ENCODE assay signal across 8 cellular contexts in the genomic region with DNA sequence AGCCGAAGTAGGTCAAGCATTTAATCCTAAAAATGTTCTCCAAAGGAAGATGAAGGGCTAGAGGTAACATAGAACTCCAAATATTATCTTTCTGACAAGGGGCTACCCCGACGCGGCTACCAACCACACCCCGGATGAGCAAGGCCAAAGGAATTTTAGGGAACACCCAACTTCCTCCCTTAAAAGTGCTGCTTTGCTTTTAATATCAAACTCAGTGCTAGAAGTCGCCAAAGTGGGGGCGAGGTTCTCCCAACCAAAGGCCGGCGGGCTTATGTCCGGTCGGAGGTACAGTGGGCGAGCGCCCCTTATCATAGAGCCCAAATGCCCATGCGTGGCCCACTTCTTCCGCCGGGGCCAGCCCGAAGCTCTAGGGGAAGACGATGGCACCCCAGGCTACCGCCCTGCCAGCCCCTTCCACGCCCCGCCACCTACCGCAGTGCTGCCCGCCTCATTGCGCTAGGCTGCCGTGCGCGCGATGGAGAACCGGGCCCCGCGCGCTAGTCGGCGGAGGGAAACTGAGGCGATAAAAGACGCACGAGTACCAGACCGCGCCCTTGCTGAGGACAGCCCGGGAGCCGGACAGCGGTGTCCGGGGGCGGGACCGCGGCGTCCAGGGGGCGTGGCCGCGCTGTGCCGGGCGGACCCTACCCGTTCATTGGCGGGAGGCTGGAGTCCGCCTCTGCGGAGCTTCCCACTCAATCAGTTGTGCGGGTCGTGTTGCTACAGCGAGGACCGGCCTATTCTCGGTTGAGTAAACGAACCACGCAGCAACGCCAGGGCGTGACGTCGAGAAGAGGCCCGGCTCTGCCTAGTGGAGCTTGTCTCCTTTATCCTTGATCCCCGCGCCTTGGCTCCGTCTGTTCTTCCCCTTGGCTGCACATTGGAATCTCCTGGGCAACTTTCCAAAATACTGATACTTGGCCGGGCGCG. TPM values are rescaled to one million over a fixed set of nuclear protein-coding genes. Genes with fewer than 3 reads are reported as not detected.
DNase-seq lines count a peak whose midpoint lies in the region; ATAC-seq, FAIRE-seq and TF ChIP-seq lines count a peak whose summit lies in the region.

A gene with protein sequence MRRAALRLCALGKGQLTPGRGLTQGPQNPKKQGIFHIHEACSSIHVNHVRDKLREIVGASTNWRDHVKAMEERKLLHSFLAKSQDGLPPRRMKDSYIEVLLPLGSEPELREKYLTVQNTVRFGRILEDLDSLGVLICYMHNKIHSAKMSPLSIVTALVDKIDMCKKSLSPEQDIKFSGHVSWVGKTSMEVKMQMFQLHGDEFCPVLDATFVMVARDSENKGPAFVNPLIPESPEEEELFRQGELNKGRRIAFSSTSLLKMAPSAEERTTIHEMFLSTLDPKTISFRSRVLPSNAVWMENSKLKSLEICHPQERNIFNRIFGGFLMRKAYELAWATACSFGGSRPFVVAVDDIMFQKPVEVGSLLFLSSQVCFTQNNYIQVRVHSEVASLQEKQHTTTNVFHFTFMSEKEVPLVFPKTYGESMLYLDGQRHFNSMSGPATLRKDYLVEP (minus strand): TSS at position 584 of the 930 bp plus-strand sequence. CDS start 132 bp downstream, at position 452.

- TF ChIP-seq CTCF in HepG2 (CRISPR knock-in tag; IDR thresholded peaks at IDR 0.05) = peak; percentile 3; the same call in 1 of the 2 replicates

- TF ChIP-seq RAD21 in HepG2 (CRISPR knock-in tag; IDR thresholded peaks at IDR 0.05) = no peak

- H3K27ac ChIP-seq in HepG2 (ENCODE audit: extremely low read length, insufficient read depth, low read length) = peak within 1 kb of the TSS; percentile 62

- H3K36me3 ChIP-seq in HepG2 (replicated peaks in 1 of 2; ENCODE audit: control insufficient read depth in 1 of 2, insufficient read depth in 2 of 2, low read length in 2 of 2) = no peaks in the 10 kb centered on the region

- peak; percentile 96 for ATAC-seq in GM18868 (IDR thresholded peaks at IDR 0.05; ENCODE audit: unreplicated experiment)
- ATAC-seq in HG03103 (IDR thresholded peaks at IDR 0.05; ENCODE audit: low read depth, unreplicated experiment) = peak; percentile 95
- peak; percentile 98 for ATAC-seq in HepG2

- H3K27me3 ChIP-seq in HepG2 (ENCODE audit: control insufficient read depth in 1 of 2, insufficient read depth in 2 of 2, low read length in 2 of 2) = no peaks in the 10 kb centered on the region

- peak within 1 kb of the TSS; percentile 79 for H3K4me3 ChIP-seq in HepG2 (replicated peaks in 1 of 3; ENCODE audit: insufficient read depth in 1 of 3, low read depth in 2 of 3, low read length in 3 of 3)

- peak within 1 kb of the TSS; percentile 73 for H3K4me2 ChIP-seq in HepG2 (ENCODE audit: low read depth, low read length)

- POLR2A ChIA-PET in HepG2 (lab: Yijun Ruan, JAX) = interaction anchor here (0.7 to 1.6 kb wide), 10 partner anchors 14 to 312 kb away, joined by 3 to 12 read pairs (median 4); a partner anchor contains a TSS

- peaks cover 33% of the 10 kb centered on the region for H3K79me2 ChIP-seq in HepG2 (ENCODE audit: insufficient read depth, low read length)

- peak within 1 kb of the TSS; percentile 72 for H3K9ac ChIP-seq in HepG2 (ENCODE audit: insufficient read depth, low read depth, low read length)

- TSS peak; percentile 88 for BruUV-seq in HepG2 (replicated peaks; lab: Mats Ljungman, UMichigan)

- peak; percentile 48 to 64 for TF ChIP-seq POLR2A in HepG2 (IDR thresholded peaks at IDR 0.05; ENCODE audit: insufficient read depth in 1 of 2, low read depth in 2 of 2, low read length in 2 of 2)

- DNase-seq in AG08395 (ENCODE audit: low spot score) (peak; percentile 89), NCI-H526 (lab: John Stamatoyannopoulos, UW) (peak; percentile 86 to 94), dermis blood vessel endothelial cell (peak; percentile 96), HepG2 (ENCODE audit: low spot score) (peak; percentile 88)
- DNase-seq in activated CD4-positive, alpha-beta T cell treated with anti-CD3 and anti-CD28 coated beads, Interleukin-2, amount 50 U/mL, for 1 hour = peak; percentile 46
- DNase-seq in stimulated activated CD4-positive, alpha-beta T cell treated with anti-CD3 and anti-CD28 coated beads, Interleukin-2, amount 100 ng/mL, for 48 hours = peak; percentile 57 to 61

- CTCF ChIA-PET in HepG2 (lab: Yijun Ruan, JAX; ENCODE audit: low intra/inter-chr PET ratio, low total read pairs) = no interaction called here

- no peaks in the 10 kb centered on the region for H4K20me1 ChIP-seq in HepG2 (ENCODE audit: insufficient read depth, low read length)

- 2% methylated on average over 8 of the region's 74 CpGs for WGBS in HepG2 (ENCODE audit: low lambda C conversion rate)

- H2AFZ ChIP-seq in HepG2 (ENCODE audit: low read length) = no peak within 1 kb of the TSS

- intact Hi-C loops in HepG2 (cut with micrococcal nuclease; ENCODE audit: unreplicated experiment) = no loop called here

- no peaks in the 10 kb centered on the region for H3K9me3 ChIP-seq in HepG2 (ENCODE audit: low read length)

- peak; percentile 96 for FAIRE-seq in HepG2 (lab: Jason Lieb, UNC)

- TF ChIP-seq EP300 in HepG2 (IDR thresholded peaks at IDR 0.05; ENCODE audit: low read depth in 2 of 2, low read length in 2 of 2) (no peak), HepG2 (CRISPR knock-in tag; IDR thresholded peaks at IDR 0.05; ENCODE audit: borderline replicate concordance) (no peak)

- in situ Hi-C loops in HepG2 (cut with HindIII; ENCODE audit: extremely low pct_ligation_motif_present, low pct_unique_long_range_greater_than_20kb) = no loop called here

- H3K4me1 ChIP-seq in HepG2 (ENCODE audit: insufficient read depth, low read length) = peaks cover 10% of the 10 kb centered on the region; the same call in 1 of the 2 replicates

TF ChIP-seq in HepG2, 621 proteins besides CTCF, POLR2A, EP300 and RAD21 (continues in another document):
- TF ChIP-seq TRIM24 (CRISPR knock-in tag; IDR thresholded peaks at IDR 0.05) (no peak), ZFP37 (CRISPR knock-in tag; IDR thresholded peaks at IDR 0.05; ENCODE audit: borderline replicate concordance) (no peak), ZNF629 (CRISPR knock-in tag; conservative IDR thresholded peaks at IDR 0.05) (no peak), ARID2 (CRISPR knock-in tag; IDR thresholded peaks at IDR 0.05; ENCODE audit: borderline replicate concordance) (0 out of 2 replicates have a peak, but pooled peaks have one; percentile 24), HCFC1 (IDR thresholded peaks at IDR 0.05; ENCODE audit: low read depth, low read length) (no peak), ZNF550 (CRISPR knock-in tag; IDR thresholded peaks at IDR 0.05; ENCODE audit: borderline replicate concordance) (no peak), ZSCAN9 (CRISPR knock-in tag; IDR thresholded peaks at IDR 0.05; ENCODE audit: borderline replicate concordance) (no peak)
- TF ChIP-seq, protein P1, sequence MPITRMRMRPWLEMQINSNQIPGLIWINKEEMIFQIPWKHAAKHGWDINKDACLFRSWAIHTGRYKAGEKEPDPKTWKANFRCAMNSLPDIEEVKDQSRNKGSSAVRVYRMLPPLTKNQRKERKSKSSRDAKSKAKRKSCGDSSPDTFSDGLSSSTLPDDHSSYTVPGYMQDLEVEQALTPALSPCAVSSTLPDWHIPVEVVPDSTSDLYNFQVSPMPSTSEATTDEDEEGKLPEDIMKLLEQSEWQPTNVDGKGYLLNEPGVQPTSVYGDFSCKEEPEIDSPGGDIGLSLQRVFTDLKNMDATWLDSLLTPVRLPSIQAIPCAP (CRISPR knock-in tag; IDR thresholded peaks at IDR 0.05; ENCODE audit: low read depth) = no peak

RNA-seq across cellular contexts. Expression of the gene that starts here (rescaled TPM):
- total RNA-seq in dermis blood vessel endothelial cell (86.1 and 87.3 TPM in 2 replicates), HepG2 (2016; rRNA removed; fragmentation: Illumina TruSeq; extraction: Trizol) (35.1 and 36.9 TPM in 2 replicates)
- 9.2 and 9.7 TPM in 2 replicates for total RNA-seq in HepG2 (2016; cell fraction: cytosol; rRNA removed; fragmentation: Illumina TruSeq; extraction: Trizol; ENCODE audit: low read depth)
- 34.3 and 34.8 TPM in 2 replicates for total RNA-seq in HepG2 (2016; cell fraction: insoluble cytoplasmic fraction; rRNA removed; fragmentation: Illumina TruSeq; extraction: Trizol)
- 9.3 and 11.4 TPM in 2 replicates for total RNA-seq in HepG2 (2016; cell fraction: membrane; rRNA removed; fragmentation: Illumina TruSeq; extraction: Trizol)
- total RNA-seq in HepG2 (2016; cell fraction: nucleus; rRNA removed; fragmentation: Illumina TruSeq; extraction: Trizol) = 35.5 and 38.1 TPM in 2 replicates
- 28.7 and 33.3 TPM in 2 replicates for polyA plus RNA-seq in HepG2 (2011; rRNA removed)
- 13.6 and 18.4 TPM in 2 replicates for polyA plus RNA-seq in HepG2 (2011; cell fraction: cytosol; rRNA removed)
- polyA plus RNA-seq in HepG2 (2011; cell fraction: nucleus; rRNA removed) = 46.5 and 58.9 TPM in 2 replicates
- 21.9 and 23.2 TPM in 2 replicates for polyA plus RNA-seq in HepG2 (2012)
- polyA plus RNA-seq in HepG2 (2016; cell fraction: cytosol; fragmentation: Illumina TruSeq; extraction: Trizol; ENCODE audit: low read depth) = 3.1 and 3.8 TPM in 2 replicates
- polyA plus RNA-seq in HepG2 (2016; cell fraction: insoluble cytoplasmic fraction; fragmentation: Illumina TruSeq; extraction: Trizol; ENCODE audit: low read depth) = 26.2 and 26.3 TPM in 2 replicates
- 5.8 and 5.9 TPM in 2 replicates for polyA plus RNA-seq in HepG2 (2016; cell fraction: membrane; fragmentation: Illumina TruSeq; extraction: Trizol; ENCODE audit: low read depth)
- polyA plus RNA-seq in HepG2 (2016; cell fraction: nucleus; fragmentation: Illumina TruSeq; extraction: Trizol; ENCODE audit: insufficient read depth, low read depth) = 71.1 and 73.9 TPM in 2 replicates
- 21.3 and 33.6 TPM in 2 replicates for polyA minus RNA-seq in HepG2 (2011; rRNA and poly(A)+ RNA removed; ENCODE audit: low replicate concordance)
- 14.2 and 15.7 TPM in 2 replicates for polyA minus RNA-seq in HepG2 (2011; cell fraction: cytosol; rRNA and poly(A)+ RNA removed)
- polyA minus RNA-seq in HepG2 (2011; cell fraction: nucleus; rRNA and poly(A)+ RNA removed) = 34.6 and 40.5 TPM in 2 replicates

Comparison
In these comparisons a context has a peak if more than half of its experiments do, and no peak if none do; other contexts are left out.
1. Peak in every context shown above with its lines: DNase-seq, ATAC-seq, H3K4me3 ChIP-seq and H3K27ac ChIP-seq.
2. DNase-seq: peak in every context shown above with its lines; median percentile 96 in dermis blood vessel endothelial cell; 90 in NCI-H526; 89 in AG08395; 88 in HepG2; 59 in stimulated activated CD4-positive, alpha-beta T cell treated with anti-CD3 and anti-CD28 coated beads, Interleukin-2, amount 100 ng/mL, for 48 hours; 46 in activated CD4-positive, alpha-beta T cell treated with anti-CD3 and anti-CD28 coated beads, Interleukin-2, amount 50 U/mL, for 1 hour.